Comparison of ENCODE assay signal across 1 cellular context in the genomic region with DNA sequence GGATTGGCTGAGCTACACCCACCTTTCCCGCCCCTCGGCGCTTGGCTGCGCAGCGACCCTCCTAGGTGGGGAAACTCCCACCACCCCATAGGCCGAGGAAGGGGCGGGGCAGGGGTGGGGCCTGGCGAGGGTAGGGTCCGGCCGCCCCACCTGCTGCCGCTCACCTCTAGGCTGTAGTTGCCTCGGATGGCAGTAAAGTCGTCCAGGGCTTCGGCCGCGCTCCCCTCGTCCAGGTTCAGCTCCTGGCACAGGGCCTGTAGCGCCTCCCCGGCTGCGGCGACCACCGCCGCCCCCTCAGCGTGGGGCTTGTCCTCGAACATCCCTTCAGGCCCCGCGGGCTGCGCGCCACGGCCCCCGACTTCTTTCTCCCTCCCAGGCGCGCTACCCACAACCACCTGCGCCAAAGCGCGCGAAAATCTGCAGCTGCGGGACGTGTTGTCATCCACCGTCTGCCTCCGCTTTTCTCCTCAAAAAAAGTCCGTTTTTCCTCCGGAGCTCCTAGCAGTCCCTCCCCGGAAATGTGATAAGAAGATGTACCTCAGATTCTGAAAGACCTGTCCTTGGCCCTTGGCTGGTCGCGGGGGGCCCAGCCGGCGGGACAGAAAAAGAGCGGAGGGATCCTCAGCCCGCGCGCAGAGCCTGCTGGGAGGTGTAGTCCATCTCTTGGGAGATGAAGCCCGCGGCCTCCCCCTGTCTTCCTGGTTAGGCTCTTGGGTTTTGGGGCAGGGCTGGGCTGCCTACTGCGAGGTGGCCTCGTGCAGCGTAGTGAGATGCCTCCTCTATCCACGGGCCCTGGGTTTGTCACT.
TF ChIP-seq lines count a peak whose summit lies in the region.

Gene RBL1, minus strand, starts transcription at position 389 of the 806 bp plus-strand sequence. Its CDS starts 69 bp downstream, at position 320.

TF ChIP-seq in HepG2, 621 proteins besides CTCF, POLR2A, EP300 and RAD21 (continued from another document and continues in another):
- TF ChIP-seq, protein P1, sequence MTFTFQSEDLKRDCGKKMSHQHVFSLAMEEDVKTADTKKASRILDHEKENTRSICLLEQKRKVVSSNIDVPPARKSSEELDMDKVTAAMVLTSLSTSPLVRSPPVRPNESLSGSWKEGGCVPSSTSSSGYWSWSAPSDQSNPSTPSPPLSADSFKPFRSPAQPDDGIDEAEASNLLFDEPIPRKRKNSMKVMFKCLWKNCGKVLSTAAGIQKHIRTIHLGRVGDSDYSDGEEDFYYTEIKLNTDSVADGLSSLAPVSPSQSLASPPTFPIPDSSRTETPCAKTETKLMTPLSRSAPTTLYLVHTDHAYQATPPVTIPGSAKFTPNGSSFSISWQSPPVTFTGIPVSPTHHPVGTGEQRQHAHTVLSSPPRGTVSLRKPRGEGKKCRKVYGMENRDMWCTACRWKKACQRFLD (CRISPR knock-in tag; IDR thresholded peaks at IDR 0.05; ENCODE audit: borderline replicate concordance), result peak; percentile 98
- TF ChIP-seq MED1 (CRISPR knock-in tag; IDR thresholded peaks at IDR 0.05), result peak; percentile 77
- TF ChIP-seq ZNF451 (CRISPR knock-in tag; IDR thresholded peaks at IDR 0.05), result peak; percentile 97
- TF ChIP-seq ZBTB20 (CRISPR knock-in tag; IDR thresholded peaks at IDR 0.05; ENCODE audit: borderline replicate concordance, low read depth), result peak; percentile 91
- TF ChIP-seq ZNF256 (CRISPR knock-in tag; conservative IDR thresholded peaks at IDR 0.05), result peak; percentile 93
- no peak for TF ChIP-seq ZFP36L2 (CRISPR knock-in tag; IDR thresholded peaks at IDR 0.05)
- TF ChIP-seq RORA (CRISPR knock-in tag; IDR thresholded peaks at IDR 0.05), result no peak
- TF ChIP-seq ZNF879 (CRISPR knock-in tag; IDR thresholded peaks at IDR 0.05), result peak; percentile 76
- no peak for TF ChIP-seq PAF1 (CRISPR knock-in tag; IDR thresholded peaks at IDR 0.05)
- TF ChIP-seq, protein P2, sequence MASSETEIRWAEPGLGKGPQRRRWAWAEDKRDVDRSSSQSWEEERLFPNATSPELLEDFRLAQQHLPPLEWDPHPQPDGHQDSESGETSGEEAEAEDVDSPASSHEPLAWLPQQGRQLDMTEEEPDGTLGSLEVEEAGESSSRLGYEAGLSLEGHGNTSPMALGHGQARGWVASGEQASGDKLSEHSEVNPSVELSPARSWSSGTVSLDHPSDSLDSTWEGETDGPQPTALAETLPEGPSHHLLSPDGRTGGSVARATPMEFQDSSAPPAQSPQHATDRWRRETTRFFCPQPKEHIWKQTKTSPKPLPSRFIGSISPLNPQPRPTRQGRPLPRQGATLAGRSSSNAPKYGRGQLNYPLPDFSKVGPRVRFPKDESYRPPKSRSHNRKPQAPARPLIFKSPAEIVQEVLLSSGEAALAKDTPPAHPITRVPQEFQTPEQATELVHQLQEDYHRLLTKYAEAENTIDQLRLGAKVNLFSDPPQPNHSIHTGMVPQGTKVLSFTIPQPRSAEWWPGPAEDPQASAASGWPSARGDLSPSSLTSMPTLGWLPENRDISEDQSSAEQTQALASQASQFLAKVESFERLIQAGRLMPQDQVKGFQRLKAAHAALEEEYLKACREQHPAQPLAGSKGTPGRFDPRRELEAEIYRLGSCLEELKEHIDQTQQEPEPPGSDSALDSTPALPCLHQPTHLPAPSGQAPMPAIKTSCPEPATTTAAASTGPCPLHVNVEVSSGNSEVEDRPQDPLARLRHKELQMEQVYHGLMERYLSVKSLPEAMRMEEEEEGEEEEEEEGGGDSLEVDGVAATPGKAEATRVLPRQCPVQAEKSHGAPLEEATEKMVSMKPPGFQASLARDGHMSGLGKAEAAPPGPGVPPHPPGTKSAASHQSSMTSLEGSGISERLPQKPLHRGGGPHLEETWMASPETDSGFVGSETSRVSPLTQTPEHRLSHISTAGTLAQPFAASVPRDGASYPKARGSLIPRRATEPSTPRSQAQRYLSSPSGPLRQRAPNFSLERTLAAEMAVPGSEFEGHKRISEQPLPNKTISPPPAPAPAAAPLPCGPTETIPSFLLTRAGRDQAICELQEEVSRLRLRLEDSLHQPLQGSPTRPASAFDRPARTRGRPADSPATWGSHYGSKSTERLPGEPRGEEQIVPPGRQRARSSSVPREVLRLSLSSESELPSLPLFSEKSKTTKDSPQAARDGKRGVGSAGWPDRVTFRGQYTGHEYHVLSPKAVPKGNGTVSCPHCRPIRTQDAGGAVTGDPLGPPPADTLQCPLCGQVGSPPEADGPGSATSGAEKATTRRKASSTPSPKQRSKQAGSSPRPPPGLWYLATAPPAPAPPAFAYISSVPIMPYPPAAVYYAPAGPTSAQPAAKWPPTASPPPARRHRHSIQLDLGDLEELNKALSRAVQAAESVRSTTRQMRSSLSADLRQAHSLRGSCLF (CRISPR knock-in tag; IDR thresholded peaks at IDR 0.05; ENCODE audit: borderline replicate concordance), result peak; percentile 96
- TF ChIP-seq, protein P3, sequence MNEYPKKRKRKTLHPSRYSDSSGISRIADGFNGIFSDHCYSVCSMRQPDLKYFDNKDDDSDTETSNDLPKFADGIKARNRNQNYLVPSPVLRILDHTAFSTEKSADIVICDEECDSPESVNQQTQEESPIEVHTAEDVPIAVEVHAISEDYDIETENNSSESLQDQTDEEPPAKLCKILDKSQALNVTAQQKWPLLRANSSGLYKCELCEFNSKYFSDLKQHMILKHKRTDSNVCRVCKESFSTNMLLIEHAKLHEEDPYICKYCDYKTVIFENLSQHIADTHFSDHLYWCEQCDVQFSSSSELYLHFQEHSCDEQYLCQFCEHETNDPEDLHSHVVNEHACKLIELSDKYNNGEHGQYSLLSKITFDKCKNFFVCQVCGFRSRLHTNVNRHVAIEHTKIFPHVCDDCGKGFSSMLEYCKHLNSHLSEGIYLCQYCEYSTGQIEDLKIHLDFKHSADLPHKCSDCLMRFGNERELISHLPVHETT (CRISPR knock-in tag; conservative IDR thresholded peaks at IDR 0.05), result peak; percentile 86
- TF ChIP-seq, protein P4, sequence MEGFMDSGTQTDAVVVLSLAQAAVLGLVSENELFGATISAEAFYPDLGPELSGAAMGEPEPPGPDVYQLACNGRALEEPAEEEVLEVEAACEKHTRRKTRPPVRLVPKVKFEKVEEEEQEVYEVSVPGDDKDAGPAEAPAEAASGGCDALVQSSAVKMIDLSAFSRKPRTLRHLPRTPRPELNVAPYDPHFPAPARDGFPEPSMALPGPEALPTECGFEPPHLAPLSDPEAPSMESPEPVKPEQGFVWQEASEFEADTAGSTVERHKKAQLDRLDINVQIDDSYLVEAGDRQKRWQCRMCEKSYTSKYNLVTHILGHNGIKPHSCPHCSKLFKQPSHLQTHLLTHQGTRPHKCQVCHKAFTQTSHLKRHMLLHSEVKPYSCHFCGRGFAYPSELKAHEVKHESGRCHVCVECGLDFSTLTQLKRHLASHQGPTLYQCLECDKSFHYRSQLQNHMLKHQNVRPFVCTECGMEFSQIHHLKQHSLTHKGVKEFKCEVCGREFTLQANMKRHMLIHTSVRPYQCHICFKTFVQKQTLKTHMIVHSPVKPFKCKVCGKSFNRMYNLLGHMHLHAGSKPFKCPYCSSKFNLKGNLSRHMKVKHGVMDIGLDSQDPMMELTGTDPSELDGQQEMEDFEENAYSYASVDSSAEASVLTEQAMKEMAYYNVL (CRISPR knock-in tag; IDR thresholded peaks at IDR 0.05; ENCODE audit: borderline replicate concordance), result peak; percentile 98
- peak; percentile 84; the same call in 1 of the 2 replicates for TF ChIP-seq DNMT1 (CRISPR knock-in tag; IDR thresholded peaks at IDR 0.05)
- TF ChIP-seq POLR2AphosphoS5 (IDR thresholded peaks at IDR 0.05; ENCODE audit: low read depth, low read length), result peak; percentile 80
- TF ChIP-seq, protein P5, sequence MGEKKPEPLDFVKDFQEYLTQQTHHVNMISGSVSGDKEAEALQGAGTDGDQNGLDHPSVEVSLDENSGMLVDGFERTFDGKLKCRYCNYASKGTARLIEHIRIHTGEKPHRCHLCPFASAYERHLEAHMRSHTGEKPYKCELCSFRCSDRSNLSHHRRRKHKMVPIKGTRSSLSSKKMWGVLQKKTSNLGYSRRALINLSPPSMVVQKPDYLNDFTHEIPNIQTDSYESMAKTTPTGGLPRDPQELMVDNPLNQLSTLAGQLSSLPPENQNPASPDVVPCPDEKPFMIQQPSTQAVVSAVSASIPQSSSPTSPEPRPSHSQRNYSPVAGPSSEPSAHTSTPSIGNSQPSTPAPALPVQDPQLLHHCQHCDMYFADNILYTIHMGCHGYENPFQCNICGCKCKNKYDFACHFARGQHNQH (CRISPR knock-in tag; IDR thresholded peaks at IDR 0.05), result peak; percentile 94
- 0 out of 2 replicates have a peak, but pooled peaks have one; percentile 47 for TF ChIP-seq JUND (CRISPR knock-in tag; IDR thresholded peaks at IDR 0.05)
- TF ChIP-seq, protein P6, sequence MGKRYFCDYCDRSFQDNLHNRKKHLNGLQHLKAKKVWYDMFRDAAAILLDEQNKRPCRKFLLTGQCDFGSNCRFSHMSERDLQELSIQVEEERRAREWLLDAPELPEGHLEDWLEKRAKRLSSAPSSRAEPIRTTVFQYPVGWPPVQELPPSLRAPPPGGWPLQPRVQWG (CRISPR knock-in tag; IDR thresholded peaks at IDR 0.05; ENCODE audit: borderline replicate concordance, low read depth), result no peak
- peak; percentile 90 for TF ChIP-seq ZSCAN29 (CRISPR knock-in tag; conservative IDR thresholded peaks at IDR 0.05)
- TF ChIP-seq CENPT (CRISPR knock-in tag; IDR thresholded peaks at IDR 0.05; ENCODE audit: low read depth), result peak; percentile 32; the same call in 1 of the 2 replicates
- peak; percentile 55 for TF ChIP-seq JARID2 (CRISPR knock-in tag; IDR thresholded peaks at IDR 0.05; ENCODE audit: insufficient replicate concordance)
- TF ChIP-seq ZFP36 (IDR thresholded peaks at IDR 0.05; ENCODE audit: borderline replicate concordance, low read depth, low read length, partially characterized antibody), result no peak
- peak; percentile 98 for TF ChIP-seq ZNF761 (CRISPR knock-in tag; conservative IDR thresholded peaks at IDR 0.05)
- TF ChIP-seq XRCC5 (optimal IDR thresholded peaks at IDR 0.05; ENCODE audit: low read length), result peak; percentile 99
- TF ChIP-seq NR2F1 (CRISPR knock-in tag; IDR thresholded peaks at IDR 0.05), result peak in 1 of 2 experiments; percentile 81; a peak in 2 of 4 replicates
- TF ChIP-seq ZNF432 (CRISPR knock-in tag; IDR thresholded peaks at IDR 0.05; ENCODE audit: borderline replicate concordance), result peak; percentile 93; the same call in 1 of the 2 replicates
- TF ChIP-seq ZNF253 (CRISPR knock-in tag; IDR thresholded peaks at IDR 0.05; ENCODE audit: borderline replicate concordance), result peak; percentile 94
- TF ChIP-seq ZNF17 (CRISPR knock-in tag; IDR thresholded peaks at IDR 0.05), result no peak
- TF ChIP-seq MBNL3 (CRISPR knock-in tag; conservative IDR thresholded peaks at IDR 0.05), result no peak
- TF ChIP-seq, protein P7, sequence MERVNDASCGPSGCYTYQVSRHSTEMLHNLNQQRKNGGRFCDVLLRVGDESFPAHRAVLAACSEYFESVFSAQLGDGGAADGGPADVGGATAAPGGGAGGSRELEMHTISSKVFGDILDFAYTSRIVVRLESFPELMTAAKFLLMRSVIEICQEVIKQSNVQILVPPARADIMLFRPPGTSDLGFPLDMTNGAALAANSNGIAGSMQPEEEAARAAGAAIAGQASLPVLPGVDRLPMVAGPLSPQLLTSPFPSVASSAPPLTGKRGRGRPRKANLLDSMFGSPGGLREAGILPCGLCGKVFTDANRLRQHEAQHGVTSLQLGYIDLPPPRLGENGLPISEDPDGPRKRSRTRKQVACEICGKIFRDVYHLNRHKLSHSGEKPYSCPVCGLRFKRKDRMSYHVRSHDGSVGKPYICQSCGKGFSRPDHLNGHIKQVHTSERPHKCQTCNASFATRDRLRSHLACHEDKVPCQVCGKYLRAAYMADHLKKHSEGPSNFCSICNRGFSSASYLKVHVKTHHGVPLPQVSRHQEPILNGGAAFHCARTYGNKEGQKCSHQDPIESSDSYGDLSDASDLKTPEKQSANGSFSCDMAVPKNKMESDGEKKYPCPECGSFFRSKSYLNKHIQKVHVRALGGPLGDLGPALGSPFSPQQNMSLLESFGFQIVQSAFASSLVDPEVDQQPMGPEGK (CRISPR knock-in tag; IDR thresholded peaks at IDR 0.05), result peak; percentile 93
- TF ChIP-seq PRMT3 (CRISPR knock-in tag; IDR thresholded peaks at IDR 0.05; ENCODE audit: borderline replicate concordance, low read depth), result peak; percentile 30; the same call in 1 of the 2 replicates
- no peak for TF ChIP-seq SNRNP70 (IDR thresholded peaks at IDR 0.05; ENCODE audit: low read depth, low read length)
